Comparison of ENCODE assay signal across 37 cellular contexts in the genomic region with DNA sequence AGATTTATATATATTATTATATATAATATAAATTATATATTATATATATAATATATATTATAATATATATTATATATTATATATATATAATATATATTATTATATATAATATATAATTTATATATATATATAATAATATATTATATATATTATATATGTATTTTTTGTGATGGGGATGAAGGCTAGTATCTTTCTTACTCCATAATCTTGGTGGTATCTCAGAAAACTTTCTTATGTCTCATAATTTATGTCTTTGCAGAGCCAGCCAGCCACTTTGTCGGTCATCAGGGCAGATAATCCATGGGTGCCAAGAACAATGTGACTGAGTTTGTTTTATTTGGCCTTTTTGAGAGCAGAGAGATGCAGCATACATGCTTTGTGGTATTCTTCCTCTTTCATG. TPM values are rescaled to one million over a fixed set of nuclear protein-coding genes. Genes with fewer than 3 reads are reported as not detected.
"Had no signal": no experiment of that assay in that cellular context is flagged by ENCODE, and none has a peak within 500 bp of the region (broad histone marks: within the 10 kb centered on the region; RNA-seq: fewer than 3 reads in every experiment).

A gene with protein sequence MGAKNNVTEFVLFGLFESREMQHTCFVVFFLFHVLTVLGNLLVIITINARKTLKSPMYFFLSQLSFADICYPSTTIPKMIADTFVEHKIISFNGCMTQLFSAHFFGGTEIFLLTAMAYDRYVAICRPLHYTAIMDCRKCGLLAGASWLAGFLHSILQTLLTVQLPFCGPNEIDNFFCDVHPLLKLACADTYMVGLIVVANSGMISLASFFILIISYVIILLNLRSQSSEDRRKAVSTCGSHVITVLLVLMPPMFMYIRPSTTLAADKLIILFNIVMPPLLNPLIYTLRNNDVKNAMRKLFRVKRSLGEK (plus strand): TSS at position 301 of the 400 bp plus-strand sequence. CDS start 0 bp downstream, at position 301.

- FAIRE-seq: astrocyte, endothelial cell of umbilical vein had no signal

- H3K36me3 ChIP-seq: brain microvascular endothelial cell, esophagus squamous epithelium had no signal

- H3K4me3 ChIP-seq: esophagus squamous epithelium had no signal

- ATAC-seq: activated CD4-positive, CD25-positive, alpha-beta regulatory T cell treated with anti-CD3 and anti-CD28 coated beads, Interleukin-2, amount 50 U/mL, for 24 hours; activated T-cell treated with anti-CD3 and anti-CD28 coated beads, Interleukin-2, amount 50 U/mL, for 72 hours; effector memory CD8-positive, alpha-beta T cell had no signal

- H3K4me1 Mint-ChIP-seq: activated CD4-positive, alpha-beta T cell treated with anti-CD3 and anti-CD28 coated beads, Interleukin-2, amount 10 ng/mL, durations not matched to agents 24 days and 14 days; central memory CD8-positive, alpha-beta T cell had no signal

- H3K36me3 Mint-ChIP-seq: activated naive CD8-positive, alpha-beta T cell had no signal

- H3K9me3 ChIP-seq: esophagus squamous epithelium had no signal

- H3K27me3 ChIP-seq: brain microvascular endothelial cell, esophagus squamous epithelium had no signal

- H3K27ac Mint-ChIP-seq: activated B cell treated with CpG ODN at 0.5 μM for 24 hours; activated CD4-positive, alpha-beta memory T cell treated with anti-CD3 and anti-CD28 coated beads, Interleukin-2, amount 10 ng/mL, durations not matched to agents 7 days and 5 days; activated CD4-positive, alpha-beta T cell treated with anti-CD3 and anti-CD28 coated beads, Interleukin-2, amount 10 ng/mL, durations not matched to agents 24 days and 14 days; activated naive CD8-positive, alpha-beta T cell; activated T-cell treated with anti-CD3 and anti-CD28 coated beads, Interleukin-2, amount 50 U/mL, for 24 hours; activated T-cell treated with anti-CD3 and anti-CD28 coated beads, Interleukin-2, amount 50 U/mL, for 72 hours; effector memory CD8-positive, alpha-beta T cell had no signal

- H3K4me3 Mint-ChIP-seq: activated B cell treated with CpG ODN at 0.5 μM for 24 hours; activated CD4-positive, alpha-beta memory T cell treated with anti-CD3 and anti-CD28 coated beads, Interleukin-2, amount 10 ng/mL, durations not matched to agents 7 days and 5 days; activated CD4-positive, alpha-beta T cell treated with anti-CD3 and anti-CD28 coated beads, Interleukin-2, amount 10 ng/mL, durations not matched to agents 24 days and 14 days; activated naive CD8-positive, alpha-beta T cell; activated T-cell treated with anti-CD3 and anti-CD28 coated beads, Interleukin-2, amount 50 U/mL, for 24 hours; activated T-cell treated with anti-CD3 and anti-CD28 coated beads, Interleukin-2, amount 50 U/mL, for 72 hours; central memory CD8-positive, alpha-beta T cell; effector memory CD8-positive, alpha-beta T cell had no signal

- H3K27me3 Mint-ChIP-seq: activated CD4-positive, alpha-beta T cell treated with anti-CD3 and anti-CD28 coated beads, Interleukin-2, amount 10 ng/mL, durations not matched to agents 24 days and 14 days had no signal

- H3K4me1 ChIP-seq: esophagus squamous epithelium had no signal

- H3K27ac ChIP-seq: brain microvascular endothelial cell, epithelial cell of prostate, esophagus squamous epithelium, VCaP had no signal

- H3K9me3 Mint-ChIP-seq: activated CD4-positive, alpha-beta memory T cell treated with anti-CD3 and anti-CD28 coated beads, Interleukin-2, amount 10 ng/mL, durations not matched to agents 7 days and 5 days; activated CD4-positive, alpha-beta T cell treated with anti-CD3 and anti-CD28 coated beads, Interleukin-2, amount 10 ng/mL, durations not matched to agents 24 days and 14 days; activated T-cell treated with anti-CD3 and anti-CD28 coated beads, Interleukin-2, amount 50 U/mL, for 24 hours; central memory CD8-positive, alpha-beta T cell; effector memory CD8-positive, alpha-beta T cell had no signal

- DNase-seq: activated B cell treated with CpG ODN at 0.5 μM for 24 hours; activated CD4-positive, alpha-beta memory T cell treated with anti-CD3 and anti-CD28 coated beads, Interleukin-2, amount 10 ng/mL, durations not matched to agents 7 days and 5 days; activated CD4-positive, alpha-beta T cell treated with anti-CD3 and anti-CD28 coated beads, Interleukin-2, amount 10 ng/mL, durations not matched to agents 24 days and 14 days; activated CD4-positive, alpha-beta T cell treated with anti-CD3 and anti-CD28 coated beads, Interleukin-2, amount 50 U/mL, for 4 hours; activated CD8-positive, alpha-beta memory T cell treated with anti-CD3 and anti-CD28 coated beads, Interleukin-2, amount 50 U/mL, for 48 hours; activated gamma-delta T cell treated with Interleukin-2 at 50 U/mL for 16 hours; activated naive CD4-positive, alpha-beta T cell treated with anti-CD3 and anti-CD28 coated beads, Interleukin-2, amount 50 U/mL, for 16 hours; activated naive CD4-positive, alpha-beta T cell treated with Interleukin-2 at 50 U/mL for 16 hours; activated T-cell treated with anti-CD3 and anti-CD28 coated beads for 4 hours; activated T-cell treated with anti-CD3 and anti-CD28 coated beads, Interleukin-2, amount 50 U/mL, for 24 hours; activated T-cell treated with anti-CD3 and anti-CD28 coated beads, Interleukin-2, amount 50 U/mL, for 72 hours; amniotic stem cell; anterior cingulate cortex; brain microvascular endothelial cell; cortex of kidney; dermis blood vessel endothelial cell; effector CD4-positive, alpha-beta T cell; effector memory CD8-positive, alpha-beta T cell; esophagus squamous epithelium; foreskin melanocyte; head of caudate nucleus; T-helper 2 cell had no signal

RNA-seq across cellular contexts. Expression of the gene that starts here (rescaled TPM):
- total RNA-seq: activated B cell treated with CpG ODN at 0.5 μM for 24 hours; activated CD4-positive, alpha-beta memory T cell treated with anti-CD3 and anti-CD28 coated beads, Interleukin-2, amount 10 ng/mL, durations not matched to agents 7 days and 5 days; activated CD4-positive, alpha-beta T cell treated with anti-CD3 and anti-CD28 coated beads, Interleukin-2, amount 10 ng/mL, durations not matched to agents 24 days and 14 days; activated T-cell treated with anti-CD3 and anti-CD28 coated beads, Interleukin-2, amount 50 U/mL, for 72 hours; astrocyte; bronchial epithelial cell; cardiac septum; cerebellum; dermis blood vessel endothelial cell; endothelial cell of umbilical vein; esophagus squamous epithelium; fibroblast of lung; fibroblast of villous mesenchyme; T-helper 1 cell treated with Interleukin-12 subunit alpha and Interleukin-12 subunit beta and Interleukin-4 antibody, amounts not matched to agents 30 ng/mL and 1 ng/mL, for 36 hours had no signal
- polyA plus RNA-seq: adipose tissue, endothelial cell of umbilical vein, esophagus, fibroblast of lung had no signal
